In the genomic region with DNA sequence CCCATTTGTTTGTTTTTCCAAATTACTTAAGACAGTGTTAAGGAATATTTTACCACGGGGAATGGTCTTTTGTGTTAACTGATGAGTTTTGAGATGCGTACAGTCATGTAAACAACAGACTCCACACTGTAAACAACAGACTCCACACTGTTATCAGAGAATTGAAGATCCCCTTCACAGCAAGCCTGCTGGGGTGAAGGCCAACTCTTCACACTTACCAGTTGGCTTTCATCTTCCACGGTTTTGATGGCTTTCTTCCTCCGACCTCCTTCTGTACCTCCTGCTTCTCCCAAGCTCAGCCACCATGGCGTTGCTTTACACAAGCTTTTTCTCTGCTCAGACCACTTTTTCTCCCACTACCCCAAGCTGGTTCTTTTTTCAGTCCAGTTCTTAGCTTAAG, we compare ENCODE assay signal across 27 cellular contexts.
"Had no signal": no experiment of that assay in that cellular context is flagged by ENCODE, and none has a peak within 500 bp of the region (broad histone marks: within the 10 kb centered on the region; RNA-seq: fewer than 3 reads in every experiment).

No MANE protein-coding gene starts in this region.

- H3K36me3 ChIP-seq: neural progenitor cell, ovary, right lobe of liver, sigmoid colon, stomach, thoracic aorta, thyroid gland, tibial nerve, upper lobe of left lung, vagina had no signal

- DNase-seq: occipital lobe; ovary; posterior cingulate gyrus; psoas muscle; right cardiac atrium; right lobe of liver; sigmoid colon; small intestine; stimulated activated CD4-positive, alpha-beta T cell treated with anti-CD3 and anti-CD28 coated beads, Interleukin-15, amount 100 ng/mL, for 24 hours; stimulated activated CD4-positive, alpha-beta T cell treated with anti-CD3 and anti-CD28 coated beads, Interleukin-2, amount 100 ng/mL, for 24 hours; stimulated activated CD4-positive, alpha-beta T cell treated with anti-CD3 and anti-CD28 coated beads, Interleukin-2, amount 100 ng/mL, for 48 hours; stimulated activated CD4-positive, alpha-beta T cell treated with anti-CD3 and anti-CD28 coated beads, Interleukin-4, amount 100 ng/mL, for 24 hours; stimulated activated naive B cell treated with anti-CD40 and anti-IgM and Interleukin-4, amounts not matched to agents 10 μg/mL and 1 μg/mL and 100 μg/mL, for 72 hours; stimulated activated naive CD4-positive, alpha-beta T cell treated with Interleukin-2 at 50 U/mL for 16 hours; stomach; thyroid gland; trophoblast cell; upper lobe of left lung had no signal

- H3K4me1 Mint-ChIP-seq: nephron; neural progenitor cell; stimulated activated effector memory CD8-positive, alpha-beta T cell treated with anti-CD3 and anti-CD28 coated beads, Interleukin-12 subunit alpha, Interleukin-12 subunit beta, amount 100 ng/mL, for 72 hours; stimulated activated naive B cell treated with anti-CD40 and anti-IgM and Interleukin-4, amounts not matched to agents 10 μg/mL and 1 μg/mL and 100 μg/mL, for 72 hours had no signal

- H3K27ac ChIP-seq: neural progenitor cell, ovary, parathyroid adenoma, psoas muscle, right lobe of liver, sigmoid colon, stomach, thoracic aorta, thyroid gland, tibial nerve, upper lobe of left lung, vagina had no signal

- H3K4me1 ChIP-seq: neural progenitor cell, parathyroid adenoma, psoas muscle, right lobe of liver, sigmoid colon, stomach, thyroid gland, tibial nerve, upper lobe of left lung, vagina had no signal

- H3K9me3 Mint-ChIP-seq: nephron, neural progenitor cell had no signal

- H3K36me3 Mint-ChIP-seq: neural progenitor cell; stimulated activated effector memory CD8-positive, alpha-beta T cell treated with anti-CD3 and anti-CD28 coated beads, Interleukin-12 subunit alpha, Interleukin-12 subunit beta, amount 100 ng/mL, for 72 hours; stimulated activated naive B cell treated with anti-CD40 and anti-IgM and Interleukin-4, amounts not matched to agents 10 μg/mL and 1 μg/mL and 100 μg/mL, for 72 hours had no signal

- ATAC-seq: psoas muscle; right cardiac atrium; right lobe of liver; stimulated activated effector memory CD8-positive, alpha-beta T cell treated with anti-CD3 and anti-CD28 coated beads, Interleukin-12 subunit alpha, Interleukin-12 subunit beta, amount 100 ng/mL, for 72 hours; stimulated activated naive B cell treated with anti-CD40 and anti-IgM and Interleukin-4, amounts not matched to agents 10 μg/mL and 1 μg/mL and 100 μg/mL, for 72 hours had no signal

- H3K4me3 ChIP-seq: neural progenitor cell, ovary, psoas muscle, right lobe of liver, sigmoid colon, stomach, thoracic aorta, thyroid gland, tibial nerve, upper lobe of left lung, vagina had no signal

- H3K4me3 Mint-ChIP-seq: nephron; neural progenitor cell; stimulated activated effector memory CD8-positive, alpha-beta T cell treated with anti-CD3 and anti-CD28 coated beads, Interleukin-12 subunit alpha, Interleukin-12 subunit beta, amount 100 ng/mL, for 72 hours; stimulated activated naive B cell treated with anti-CD40 and anti-IgM and Interleukin-4, amounts not matched to agents 10 μg/mL and 1 μg/mL and 100 μg/mL, for 72 hours; stimulated activated naive CD8-positive, alpha-beta T cell treated with anti-CD3 and anti-CD28 coated beads, Interleukin-15, Interleukin-2, amounts not matched to agents 100 ng/mL and 50 ng/mL, for 24 hours had no signal

- H3K27me3 Mint-ChIP-seq: stimulated activated naive B cell treated with anti-CD40 and anti-IgM and Interleukin-4, amounts not matched to agents 10 μg/mL and 1 μg/mL and 100 μg/mL, for 72 hours had no signal

- H3K9ac ChIP-seq: neural progenitor cell, parathyroid adenoma had no signal

- H3K27me3 ChIP-seq: neural progenitor cell, ovary, right lobe of liver, sigmoid colon, thyroid gland, tibial nerve, upper lobe of left lung, vagina had no signal

- H3K9me3 ChIP-seq: ovary, psoas muscle, right lobe of liver, sigmoid colon, stomach, thoracic aorta, thyroid gland, tibial nerve, upper lobe of left lung, vagina had no signal

- H3K27ac Mint-ChIP-seq: nephron; neural progenitor cell; progenitor cell of endocrine pancreas; stimulated activated effector memory CD8-positive, alpha-beta T cell treated with anti-CD3 and anti-CD28 coated beads, Interleukin-12 subunit alpha, Interleukin-12 subunit beta, amount 100 ng/mL, for 72 hours; stimulated activated naive B cell treated with anti-CD40 and anti-IgM and Interleukin-4, amounts not matched to agents 10 μg/mL and 1 μg/mL and 100 μg/mL, for 72 hours; stimulated activated naive CD8-positive, alpha-beta T cell treated with anti-CD3 and anti-CD28 coated beads, Interleukin-15, Interleukin-2, amounts not matched to agents 100 ng/mL and 50 ng/mL, for 24 hours had no signal
